In the genomic region with DNA sequence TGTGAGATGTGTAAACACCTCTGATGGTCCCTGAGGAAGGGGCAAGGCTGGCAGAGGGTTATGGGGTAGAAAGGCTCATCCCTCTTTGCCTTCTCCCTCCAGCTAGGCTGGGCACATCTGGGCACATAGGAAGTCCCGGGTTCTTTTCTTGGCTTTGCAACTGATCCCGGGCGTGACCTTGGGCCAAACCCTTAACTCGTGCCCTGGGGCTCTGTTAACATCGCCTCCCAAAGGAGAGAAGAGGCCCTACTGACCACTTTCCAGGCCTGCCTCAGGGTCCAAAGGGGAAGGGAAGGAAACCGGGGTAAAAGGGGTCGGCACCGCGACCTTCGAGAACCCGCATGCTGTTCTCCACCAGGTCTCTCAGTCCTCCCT, we compare ENCODE assay signal across 7 cellular contexts. TPM values are rescaled to one million over a fixed set of nuclear protein-coding genes. Genes with fewer than 3 reads are reported as not detected.
A peak's percentile ranks its signal among the peaks of the same experiment; 100 is the strongest.
DNase-seq lines count a peak whose midpoint lies in the region; ATAC-seq and TF ChIP-seq lines count a peak whose summit lies in the region.

No MANE protein-coding gene starts in this region.

- H3K9ac ChIP-seq in IMR-90 (ENCODE audit: low read depth, low read length): peak overlapping the region; percentile 75

- no peak overlapping the region for H2BK20ac ChIP-seq in IMR-90 (ENCODE audit: low read depth, low read length)

- H3K18ac ChIP-seq in IMR-90 (ENCODE audit: low read depth, low read length): peak overlapping the region; percentile 8; the same call in 1 of the 2 replicates

- peaks cover 38% of the 10 kb centered on the region for H3K36me3 Mint-ChIP-seq in activated naive CD8-positive, alpha-beta T cell treated with anti-CD3 and anti-CD28 coated beads, Interleukin-2, amount 10 ng/mL, durations not matched to agents 7 days and 5 days

- H3K36me3 ChIP-seq in IMR-90 (ENCODE audit: control insufficient read depth, insufficient read depth, low read length) (no peaks in the 10 kb centered on the region), suprapubic skin (no peaks in the 10 kb centered on the region)

- H3K4ac ChIP-seq in IMR-90 (ENCODE audit: low read depth, low read length): peak overlapping the region; percentile 61

- no peaks in the 10 kb centered on the region for H4K20me1 ChIP-seq in IMR-90 (ENCODE audit: insufficient read depth, low read length)

- H3K4me3 ChIP-seq in IMR-90 (ENCODE audit: insufficient read depth, low read depth, low read length): peak overlapping the region; percentile 51
- peak overlapping the region; percentile 61 for H3K4me3 ChIP-seq in suprapubic skin

- in situ Hi-C loops in IMR-90 (cut with MboI; ENCODE audit: low sequenced_read_pairs): no loop called here

- peak overlapping the region; percentile 83 for H2AK5ac ChIP-seq in IMR-90 (ENCODE audit: low read depth, low read length)

- H3K9me3 Mint-ChIP-seq in activated naive CD8-positive, alpha-beta T cell treated with anti-CD3 and anti-CD28 coated beads, Interleukin-2, amount 10 ng/mL, durations not matched to agents 7 days and 5 days: no peaks in the 10 kb centered on the region

- no peak for TF ChIP-seq EP300 in suprapubic skin (IDR thresholded peaks at IDR 0.05)

- peak overlapping the region; percentile 6 for H3K23ac ChIP-seq in IMR-90 (ENCODE audit: low read depth, low read length)

- dilution Hi-C loops in IMR-90 (cut with HindIII; ENCODE audit: low sequenced_read_pairs, unreplicated experiment): no loop called here

- H2BK15ac ChIP-seq in IMR-90 (ENCODE audit: low read depth, low read length): peak overlapping the region; percentile 29; the same call in 1 of the 3 replicates

- H2BK5ac ChIP-seq in IMR-90 (ENCODE audit: low read depth, low read length, poor library complexity, severe bottlenecking): no peak overlapping the region

- H4K8ac ChIP-seq in IMR-90 (ENCODE audit: low read depth in 2 of 2, low read length in 2 of 2): peak overlapping the region; percentile 59 to 89; a peak in 2 of 4 replicates

- H3K79me1 ChIP-seq in IMR-90 (ENCODE audit: low read depth in 1 of 2, low read length in 2 of 2): peaks cover 18 to 38% of the 10 kb centered on the region in 2 experiments; a peak in 3 of 4 replicates

- ATAC-seq in IMR-90 (ENCODE audit: low read depth) (no peak), GM21360 (IDR thresholded peaks at IDR 0.05; ENCODE audit: unreplicated experiment) (no peak)
- no peak for ATAC-seq in activated naive CD8-positive, alpha-beta T cell treated with anti-CD3 and anti-CD28 coated beads, Interleukin-2, amount 10 ng/mL, durations not matched to agents 7 days and 5 days (ENCODE audit: low read depth)

- BruUV-seq in IMR-90 (replicated peaks; lab: Mats Ljungman, UMichigan): no TSS peak

- peak overlapping the region; percentile 50 for H4K91ac ChIP-seq in IMR-90 (ENCODE audit: insufficient read depth, low read depth, low read length)

- peaks cover 53% of the 10 kb centered on the region for H3K4me1 Mint-ChIP-seq in activated naive CD8-positive, alpha-beta T cell treated with anti-CD3 and anti-CD28 coated beads, Interleukin-2, amount 10 ng/mL, durations not matched to agents 7 days and 5 days

- H3K27me3 ChIP-seq in IMR-90 (ENCODE audit: control insufficient read depth, insufficient read depth, low read length) (no peaks in the 10 kb centered on the region), layer of hippocampus (ENCODE audit: control insufficient read depth, insufficient read depth, low read length) (no peaks in the 10 kb centered on the region), suprapubic skin (no peaks in the 10 kb centered on the region)

- H3K9me3 ChIP-seq in IMR-90 (ENCODE audit: control insufficient read depth, insufficient read depth, low read length) (no peaks in the 10 kb centered on the region), suprapubic skin (no peaks in the 10 kb centered on the region)

- intact Hi-C loops in IMR-90 (cut with micrococcal nuclease): loop anchor here (5.0 kb wide), 1 partner anchor 1105 kb away; a partner anchor contains a TSS

- H3K4me3 Mint-ChIP-seq in activated naive CD8-positive, alpha-beta T cell treated with anti-CD3 and anti-CD28 coated beads, Interleukin-2, amount 10 ng/mL, durations not matched to agents 7 days and 5 days: peak overlapping the region; percentile 96

- TF ChIP-seq RAD21 in IMR-90 (IDR thresholded peaks at IDR 0.05; ENCODE audit: low read length): no peak

- peak overlapping the region; percentile 84 for H3K4me2 ChIP-seq in IMR-90 (ENCODE audit: low read depth, low read length)

- H3K27ac Mint-ChIP-seq in activated naive CD8-positive, alpha-beta T cell treated with anti-CD3 and anti-CD28 coated beads, Interleukin-2, amount 10 ng/mL, durations not matched to agents 7 days and 5 days: peak overlapping the region; percentile 73

- H3K56ac ChIP-seq in IMR-90 (ENCODE audit: extremely low read depth, insufficient read depth, low read length): peak overlapping the region; percentile 53; the same call in 1 of the 2 replicates

- CTCF ChIA-PET in IMR-90 (lab: Yijun Ruan, JAX): interaction anchor here (3.5 kb wide), 1 partner anchor 49 kb away, joined by 17 read pairs; a partner anchor contains a TSS

- no peaks in the 10 kb centered on the region for H3K27me3 Mint-ChIP-seq in activated naive CD8-positive, alpha-beta T cell treated with anti-CD3 and anti-CD28 coated beads, Interleukin-2, amount 10 ng/mL, durations not matched to agents 7 days and 5 days

- DNase-seq in IMR-90 (no peak), suprapubic skin (ENCODE audit: low spot score in 2 of 2) (no peak), HUDEP-2 (lab: John Stamatoyannopoulos, UW; ENCODE audit: unreplicated experiment in 76 of 76) (no peak)
- no peak for DNase-seq in activated naive CD8-positive, alpha-beta T cell treated with anti-CD3 and anti-CD28 coated beads, Interleukin-2, amount 10 ng/mL, durations not matched to agents 7 days and 5 days
- DNase-seq in activated CD4-positive, alpha-beta T cell treated with anti-CD3 and anti-CD28 coated beads, Interleukin-2, amount 50 U/mL, for 1 hour: no peak

- H2BK120ac ChIP-seq in IMR-90 (ENCODE audit: low read depth, low read length): 0 out of 2 replicates have a peak overlapping the region, but pooled peaks have one; percentile 1

- peak overlapping the region; percentile 98 for H2AFZ ChIP-seq in IMR-90 (replicated peaks; ENCODE audit: low read length, poor library complexity)

- WGBS in IMR-90 (ENCODE audit: extremely low coverage in 2 of 2, insufficient read length in 1 of 2), 2 experiments: 0% methylated on average over 1 of the region's 11 CpGs; no CpG with 5 or more reads in 1 of the 2 experiments
- WGBS in suprapubic skin: 9% methylated on average over 11 of the region's 11 CpGs

- H3K4me1 ChIP-seq in IMR-90 (ENCODE audit: control insufficient read depth, insufficient read depth, low read length) (peaks cover 5% of the 10 kb centered on the region; the same call in 1 of the 2 replicates), suprapubic skin (peaks cover 36% of the 10 kb centered on the region)

- H3K27ac ChIP-seq in IMR-90 (ENCODE audit: insufficient read depth, low read length): peak overlapping the region; percentile 17
- H3K27ac ChIP-seq in layer of hippocampus (ENCODE audit: low read depth, low read length): peak overlapping the region; percentile 57
- H3K27ac ChIP-seq in suprapubic skin: peak overlapping the region; percentile 47

- TF ChIP-seq POLR2A in IMR-90 (IDR thresholded peaks at IDR 0.05; ENCODE audit: low read depth, low read length) (no peak), suprapubic skin (IDR thresholded peaks at IDR 0.05) (no peak)

- H3K9me1 ChIP-seq in IMR-90 (ENCODE audit: insufficient read depth, low read length): peaks cover 10% of the 10 kb centered on the region

- POLR2A ChIA-PET in IMR-90 (lab: Charles Lee; ENCODE audit: unreplicated experiment): no interaction called here
- POLR2A ChIA-PET in activated naive CD8-positive, alpha-beta T cell treated with anti-CD3 and anti-CD28 coated beads, Interleukin-2, amount 10 ng/mL, durations not matched to agents 7 days and 5 days (lab: Charles Lee): interaction anchor here (0.6 to 26.1 kb wide), 15 partner anchors 10 to 1863 kb away, joined by 3 to 3572 read pairs (median 7); a partner anchor contains a TSS

- TF ChIP-seq CTCF in IMR-90 (conservative IDR thresholded peaks at IDR 0.05; ENCODE audit: low read depth, low read length): no peak
- no peak for TF ChIP-seq CTCF in suprapubic skin (IDR thresholded peaks at IDR 0.05)

- peak overlapping the region; percentile 65 for H4K5ac ChIP-seq in IMR-90 (ENCODE audit: low read depth, low read length)

- H3K14ac ChIP-seq in IMR-90 (replicated peaks; ENCODE audit: low read depth, low read length): peak overlapping the region; percentile 26

- peak overlapping the region; percentile 91 for H2AK9ac ChIP-seq in IMR-90 (replicated peaks; ENCODE audit: low read depth, low read length, poor library complexity)

RNA-seq across cellular contexts. Expression of a gene that starts 0.5 kb away (rescaled TPM):
- total RNA-seq in IMR-90 (2012; rRNA removed) (6.8 and 6.9 TPM in 2 replicates), suprapubic skin (1 to 10 TPM; 1.3 to 3.7 (median 2.2) TPM)
- 10.6 and 10.9 TPM in 2 replicates for polyA plus RNA-seq in IMR-90 (2012; rRNA removed)
- 9.5 and 9.9 TPM in 2 replicates for polyA plus RNA-seq in IMR-90 (2012; cell fraction: cytosol; rRNA removed)
- polyA plus RNA-seq in IMR-90 (2012; cell fraction: nucleus; rRNA removed; ENCODE audit: low replicate concordance): 29.0 and 30.6 TPM in 2 replicates
- total RNA-seq in activated naive CD8-positive, alpha-beta T cell treated with anti-CD3 and anti-CD28 coated beads, Interleukin-2, amount 10 ng/mL, durations not matched to agents 7 days and 5 days: 10 to 100 TPM; 53.2 to 58.4 TPM

RNA-seq across cellular contexts. Expression of a gene that starts 2.3 kb away (rescaled TPM):
- total RNA-seq in IMR-90 (2012; rRNA removed): 12.5 and 17.2 TPM in 2 replicates
- polyA plus RNA-seq in IMR-90 (2012; rRNA removed): 20.6 and 20.8 TPM in 2 replicates
- 15.0 and 16.7 TPM in 2 replicates for polyA plus RNA-seq in IMR-90 (2012; cell fraction: cytosol; rRNA removed)
- 99.7 and 105 TPM in 2 replicates for polyA plus RNA-seq in IMR-90 (2012; cell fraction: nucleus; rRNA removed; ENCODE audit: low replicate concordance)
- total RNA-seq in activated naive CD8-positive, alpha-beta T cell treated with anti-CD3 and anti-CD28 coated beads, Interleukin-2, amount 10 ng/mL, durations not matched to agents 7 days and 5 days: 100 to 1,000 TPM in 1 of 2 experiments, 10 to 100 TPM in 1; 97.4 to 102 TPM
- 10 to 100 TPM in 1 of 4 donors, 1 to 10 TPM in 3; 3.8 to 10.6 (median 8.4) TPM for total RNA-seq in suprapubic skin

RNA-seq across cellular contexts. Expression of a gene that starts 44.6 kb away (rescaled TPM):
- total RNA-seq in IMR-90 (2012; rRNA removed) (0.83 and 0.90 TPM in 2 replicates), suprapubic skin (10 to 100 TPM; 12.8 to 20.5 (median 14.7) TPM)
- polyA plus RNA-seq in IMR-90 (2012; rRNA removed): 4.0 and 4.6 TPM in 2 replicates
- polyA plus RNA-seq in IMR-90 (2012; cell fraction: cytosol; rRNA removed): 2.3 and 5.7 TPM in 2 replicates
- 3.0 and 6.5 TPM in 2 replicates for polyA plus RNA-seq in IMR-90 (2012; cell fraction: nucleus; rRNA removed; ENCODE audit: low replicate concordance)
- total RNA-seq in activated naive CD8-positive, alpha-beta T cell treated with anti-CD3 and anti-CD28 coated beads, Interleukin-2, amount 10 ng/mL, durations not matched to agents 7 days and 5 days: 100 to 1,000 TPM; 365 to 400 TPM

RNA-seq across cellular contexts. Expression of a gene that starts 50.0 kb away (rescaled TPM):
- total RNA-seq in IMR-90 (2012; rRNA removed) (48.3 and 57.2 TPM in 2 replicates), suprapubic skin (100 to 1,000 TPM in 2 of 4 donors, 10 to 100 TPM in 2; 71.5 to 120 (median 99.4) TPM)
- 38.3 and 43.8 TPM in 2 replicates for polyA plus RNA-seq in IMR-90 (2012; rRNA removed)
- 29.7 and 33.1 TPM in 2 replicates for polyA plus RNA-seq in IMR-90 (2012; cell fraction: cytosol; rRNA removed)
- polyA plus RNA-seq in IMR-90 (2012; cell fraction: nucleus; rRNA removed; ENCODE audit: low replicate concordance): 23.5 and 28.3 TPM in 2 replicates
- total RNA-seq in activated naive CD8-positive, alpha-beta T cell treated with anti-CD3 and anti-CD28 coated beads, Interleukin-2, amount 10 ng/mL, durations not matched to agents 7 days and 5 days: 100 to 1,000 TPM; 176 to 195 TPM

Comparison
In these comparisons a context has a peak if more than half of its experiments do, and no peak if none do; other contexts are left out.
1. RNA of a gene that starts 44.6 kb away (total RNA-seq): 365 to 400 TPM in activated naive CD8-positive, alpha-beta T cell treated with anti-CD3 and anti-CD28 coated beads, Interleukin-2, amount 10 ng/mL, durations not matched to agents 7 days and 5 days; 12.8 to 20.5 TPM in suprapubic skin and 0.83 to 0.90 TPM in IMR-90; every median in the first group is over 10 times any median in the second.
2. Peak in every context shown above with its lines, with median percentiles within 50 percentile points of each other: H3K27ac ChIP-seq.